Comparison of ENCODE assay signal across 26 cellular contexts in genomic region chr18:56165601-56166355, GRCh38.
"Had no signal": no experiment of that assay in that cellular context is flagged by ENCODE, and none has a peak within 500 bp of the region (broad histone marks: within the 10 kb centered on the region; RNA-seq: fewer than 3 reads in every experiment).

No MANE protein-coding gene starts in this region.

- DNase-seq: cortex of kidney; dorsolateral prefrontal cortex; effector CD8-positive, alpha-beta T cell; foreskin melanocyte; head of caudate nucleus; kidney; left cardiac atrium; left ventricle myocardium superior; mesenchymal stem cell; midbrain; naive B cell; occipital lobe; posterior cingulate gyrus; spleen; stimulated activated CD4-positive, alpha-beta T cell treated with anti-CD3 and anti-CD28 coated beads, Interleukin-15, amount 100 ng/mL, for 24 hours; stimulated activated CD4-positive, alpha-beta T cell treated with anti-CD3 and anti-CD28 coated beads, Interleukin-1b, Interleukin-23, amount 100 ng/mL, for 48 hours; stimulated activated CD4-positive, alpha-beta T cell treated with anti-CD3 and anti-CD28 coated beads, Interleukin-4, amount 100 ng/mL, for 24 hours; stomach; substantia nigra; trophoblast cell had no signal

- H3K9me3 ChIP-seq: stomach, thoracic aorta had no signal

- H3K4me3 Mint-ChIP-seq: naive B cell; nephron; stimulated activated memory B cell treated with anti-CD40 and anti-IgM and Interleukin-4, amounts not matched to agents 10 μg/mL and 1 μg/mL and 100 μg/mL, for 72 hours had no signal

- H3K36me3 Mint-ChIP-seq: stimulated activated memory B cell treated with anti-CD40 and anti-IgM and Interleukin-4, amounts not matched to agents 10 μg/mL and 1 μg/mL and 100 μg/mL, for 72 hours had no signal

- H3K4me1 Mint-ChIP-seq: stimulated activated memory B cell treated with anti-CD40 and anti-IgM and Interleukin-4, amounts not matched to agents 10 μg/mL and 1 μg/mL and 100 μg/mL, for 72 hours had no signal

- H3K27me3 Mint-ChIP-seq: naive B cell; stimulated activated memory B cell treated with anti-CD40 and anti-IgM and Interleukin-4, amounts not matched to agents 10 μg/mL and 1 μg/mL and 100 μg/mL, for 72 hours had no signal

- H3K27ac Mint-ChIP-seq: nephron; stimulated activated memory B cell treated with anti-CD40 and anti-IgM and Interleukin-4, amounts not matched to agents 10 μg/mL and 1 μg/mL and 100 μg/mL, for 72 hours had no signal

- H3K36me3 ChIP-seq: spleen, stomach, thoracic aorta had no signal

- H3K27ac ChIP-seq: dorsolateral prefrontal cortex, hepatocyte, thoracic aorta had no signal

- ATAC-seq: left cardiac atrium; left ventricle myocardium superior; sciatic nerve; stimulated activated memory B cell treated with anti-CD40 and anti-IgM and Interleukin-4, amounts not matched to agents 10 μg/mL and 1 μg/mL and 100 μg/mL, for 72 hours had no signal

- H3K4me3 ChIP-seq: dorsolateral prefrontal cortex, hepatocyte, lung, spleen, stomach, thoracic aorta had no signal

- H3K27me3 ChIP-seq: dorsolateral prefrontal cortex, hepatocyte, spleen, stomach had no signal

- H3K9me3 Mint-ChIP-seq: nephron had no signal
